Comparison of ENCODE assay signal across 19 cellular contexts in the genomic region with DNA sequence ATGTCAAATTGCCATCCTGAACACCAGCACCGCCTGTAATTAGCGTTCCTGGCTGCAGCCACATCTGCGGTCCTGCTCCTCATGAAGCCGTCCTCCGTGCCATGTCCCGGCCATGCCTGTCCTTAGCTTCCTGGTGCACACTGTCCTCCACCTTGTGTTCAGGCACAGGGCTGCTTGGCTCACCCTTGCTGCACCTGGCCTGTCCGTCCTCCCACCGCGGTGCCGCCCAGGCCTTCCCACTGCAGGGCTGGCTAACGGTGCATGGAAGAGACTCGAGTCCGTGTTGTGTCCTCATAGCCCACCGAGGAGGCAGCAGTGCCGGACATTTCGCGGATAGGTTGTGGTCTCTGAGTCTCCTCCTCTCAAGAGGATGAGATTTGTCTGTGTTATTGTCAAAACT. TPM values are rescaled to one million over a fixed set of nuclear protein-coding genes. Genes with fewer than 3 reads are reported as not detected.
DNase-seq lines count a peak whose midpoint lies in the region; ATAC-seq and TF ChIP-seq lines count a peak whose summit lies in the region.
"Had no signal": no experiment of that assay in that cellular context is flagged by ENCODE, and none has a peak within 500 bp of the region (broad histone marks: within the 10 kb centered on the region; RNA-seq: fewer than 3 reads in every experiment).

No MANE protein-coding gene starts in this region.

- H3K56ac ChIP-seq in H9 (ENCODE audit: insufficient read length, low read depth, low read length): no peak overlapping the region

- no CpG with 5 or more reads among the region's 17 CpGs for WGBS in H9 (ENCODE audit: extremely low coverage, insufficient read length, low lambda C conversion rate)

- no peak for TF ChIP-seq CTCF in H9 (conservative IDR thresholded peaks at IDR 0.05)
- no peak for TF ChIP-seq CTCF in progenitor cell of endocrine pancreas (IDR thresholded peaks at IDR 0.05; ENCODE audit: unreplicated experiment)

- H3K36me3 ChIP-seq in CD4-positive, CD25-positive, alpha-beta regulatory T cell (ENCODE audit: control insufficient read depth, insufficient read depth, low read length): peaks cover 12% of the 10 kb centered on the region

- H4K91ac ChIP-seq in H9 (ENCODE audit: insufficient read length, low read depth, low read length): no peak overlapping the region

- H2BK5ac ChIP-seq in H9 (ENCODE audit: insufficient read length, low read length): no peak overlapping the region

- no peak overlapping the region for H4K8ac ChIP-seq in H9 (replicated peaks; ENCODE audit: insufficient read length, low read depth, low read length)

- no peak for DNase-seq in CD4-positive, CD25-positive, alpha-beta regulatory T cell
- no peak for DNase-seq in H9
- DNase-seq in cerebellum (ENCODE audit: low spot score): peak; percentile 26
- no peak for DNase-seq in progenitor cell of endocrine pancreas (ENCODE audit: low spot score, unreplicated experiment)
- DNase-seq in NCI-H345 (lab: John Stamatoyannopoulos, UW): no peak
- DNase-seq: DND-41, GDM1, GM23248, Karpas-422, NCI-H1105 treated with DMSO at 0.1 percent for 48 hours, NCI-H187, NCI-H446, NCI-H69, OCI-M1, RPMI8226 had no signal

- no peaks in the 10 kb centered on the region for H3K27me3 ChIP-seq in CD4-positive, CD25-positive, alpha-beta regulatory T cell (ENCODE audit: control insufficient read depth, insufficient read depth, low read length)
- no peaks in the 10 kb centered on the region for H3K27me3 ChIP-seq in H9 (ENCODE audit: insufficient read depth, low read length)
- H3K27me3 ChIP-seq: SJSA1 had no signal

- peak overlapping the region; percentile 76 for H4K5ac ChIP-seq in H9 (ENCODE audit: insufficient read length, low read depth, low read length)

- no peak overlapping the region for H3K18ac ChIP-seq in H9 (ENCODE audit: insufficient read length, low read depth, low read length)

- peak overlapping the region in 2 of 3 donors; percentile 26 to 82 for H3K27ac Mint-ChIP-seq in CD4-positive, CD25-positive, alpha-beta regulatory T cell
- H3K27ac Mint-ChIP-seq in H9: no peak overlapping the region; a peak in 2 of 7 replicates
- H3K27ac Mint-ChIP-seq in progenitor cell of endocrine pancreas: peak overlapping the region; percentile 61

- H2BK120ac ChIP-seq in H9 (ENCODE audit: low read depth, low read length, poor library complexity, severe bottlenecking): no peak overlapping the region

- H3K79me1 ChIP-seq in H9 (ENCODE audit: insufficient read depth, low read depth, low read length, poor library complexity, severe bottlenecking): no peaks in the 10 kb centered on the region

- H3K27ac ChIP-seq in CD4-positive, CD25-positive, alpha-beta regulatory T cell (ENCODE audit: insufficient read depth, low read length, poor library complexity, severe bottlenecking): no peak overlapping the region
- H3K27ac ChIP-seq in H9 (ENCODE audit: insufficient read length, low read depth, low read length): no peak overlapping the region
- H3K27ac ChIP-seq: GM23248, SJSA1 had no signal

- H3K4me1 ChIP-seq in CD4-positive, CD25-positive, alpha-beta regulatory T cell (ENCODE audit: control insufficient read depth, insufficient read depth, low read length, poor library complexity, severe bottlenecking): peaks cover 4% of the 10 kb centered on the region
- H3K4me1 ChIP-seq in H9 (ENCODE audit: insufficient read depth, low read length): no peaks in the 10 kb centered on the region

- no peaks in the 10 kb centered on the region for H3K27me3 Mint-ChIP-seq in CD4-positive, CD25-positive, alpha-beta regulatory T cell
- H3K27me3 Mint-ChIP-seq in H9 (ENCODE audit: low read depth) (no peaks in the 10 kb centered on the region), progenitor cell of endocrine pancreas (no peaks in the 10 kb centered on the region)

- no peak overlapping the region for H3K4ac ChIP-seq in H9 (ENCODE audit: low read depth, low read length)

- H3K4me3 Mint-ChIP-seq in CD4-positive, CD25-positive, alpha-beta regulatory T cell: no peak overlapping the region
- H3K4me3 Mint-ChIP-seq in H9 (no peak overlapping the region), progenitor cell of endocrine pancreas (ENCODE audit: low read depth) (no peak overlapping the region)

- H3K9me3 Mint-ChIP-seq in CD4-positive, CD25-positive, alpha-beta regulatory T cell: no peaks in the 10 kb centered on the region
- H3K9me3 Mint-ChIP-seq in H9 (no peaks in the 10 kb centered on the region), progenitor cell of endocrine pancreas (ENCODE audit: low read depth) (no peaks in the 10 kb centered on the region)

- H3K36me3 Mint-ChIP-seq in CD4-positive, CD25-positive, alpha-beta regulatory T cell: peaks cover 3% of the 10 kb centered on the region
- peaks cover 8 to 29% (median 16%) of the 10 kb centered on the region in 3 experiments; a peak in 6 of 7 replicates for H3K36me3 Mint-ChIP-seq in H9 (ENCODE audit: insufficient read depth in 1 of 3, low read depth in 3 of 3)
- H3K36me3 Mint-ChIP-seq in progenitor cell of endocrine pancreas (ENCODE audit: insufficient read depth): peaks cover 11% of the 10 kb centered on the region

- no peak overlapping the region for H3K4me3 ChIP-seq in CD4-positive, CD25-positive, alpha-beta regulatory T cell (ENCODE audit: low read depth, low read length)
- H3K4me3 ChIP-seq: GM12878, GM23248, SJSA1 had no signal

- H3K4me1 Mint-ChIP-seq in CD4-positive, CD25-positive, alpha-beta regulatory T cell: peaks cover 4 to 13% (median 7%) of the 10 kb centered on the region in 4 donors
- peaks cover 4 to 9% of the 10 kb centered on the region in 2 experiments for H3K4me1 Mint-ChIP-seq in H9
- H3K4me1 Mint-ChIP-seq in progenitor cell of endocrine pancreas (ENCODE audit: low read depth): peaks cover 6% of the 10 kb centered on the region

- H3K23ac ChIP-seq in H9 (ENCODE audit: insufficient read length, low read depth, low read length): no peak overlapping the region

- H3K9me3 ChIP-seq in CD4-positive, CD25-positive, alpha-beta regulatory T cell (ENCODE audit: control insufficient read depth in 2 of 2, low read length in 2 of 2): no peaks in the 10 kb centered on the region
- no peaks in the 10 kb centered on the region for H3K9me3 ChIP-seq in H9 (ENCODE audit: control insufficient read depth, low read depth, low read length)
- H3K9me3 ChIP-seq: SJSA1 had no signal

- no peak overlapping the region for H2BK12ac ChIP-seq in H9 (ENCODE audit: insufficient read length, low read depth, low read length)

- no peak overlapping the region for H2AFZ ChIP-seq in H9 (ENCODE audit: low read length)
- H2AFZ ChIP-seq: GM23248 had no signal

- no peak for ATAC-seq in CD4-positive, CD25-positive, alpha-beta regulatory T cell (ENCODE audit: low read depth in 2 of 2)
- no peak for ATAC-seq in HG02759 (IDR thresholded peaks at IDR 0.05; ENCODE audit: unreplicated experiment)
- ATAC-seq in HG02678 (IDR thresholded peaks at IDR 0.05; ENCODE audit: unreplicated experiment): no peak
- ATAC-seq: GM12878 had no signal

- no peak overlapping the region for H3K9ac ChIP-seq in H9 (ENCODE audit: extremely low read depth, insufficient read length, low read length)
- H3K9ac ChIP-seq: GM23248 had no signal

- no peak overlapping the region for H2BK20ac ChIP-seq in H9 (ENCODE audit: low read depth, low read length, poor library complexity, severe bottlenecking)

- H4K20me1 ChIP-seq in H9 (ENCODE audit: control insufficient read depth, insufficient read depth, insufficient read length): no peaks in the 10 kb centered on the region

- H3K4me2 ChIP-seq in H9 (ENCODE audit: insufficient read depth, insufficient read length, low read length): no peak overlapping the region

- H3K14ac ChIP-seq in H9 (ENCODE audit: insufficient read depth, low read length): no peak overlapping the region

- no peak overlapping the region for H3T11ph ChIP-seq in H9 (ENCODE audit: low read length)

- H2AK5ac ChIP-seq in H9 (ENCODE audit: insufficient read length, low read length): no peak overlapping the region

- no peak overlapping the region for H2BK15ac ChIP-seq in H9 (ENCODE audit: low read depth, low read length)

- H3K79me2 ChIP-seq in H9 (ENCODE audit: insufficient read depth, low read length): peaks cover 5% of the 10 kb centered on the region; the same call in 1 of the 2 replicates

- no peaks in the 10 kb centered on the region for H3K23me2 ChIP-seq in H9 (ENCODE audit: insufficient read length, low read depth, low read length, poor library complexity, severe bottlenecking)

RNA-seq across cellular contexts. Expression of a gene that starts 20.4 kb away (rescaled TPM):
- 2.4 TPM for total RNA-seq in CD4-positive, CD25-positive, alpha-beta regulatory T cell
- 1 to 10 TPM; 4.7 to 9.4 (median 7.7) TPM for polyA plus RNA-seq in CD4-positive, CD25-positive, alpha-beta regulatory T cell
- total RNA-seq in H9 (2021) (21.3 and 22.0 TPM in 2 replicates), cerebellum (11.2 TPM), progenitor cell of endocrine pancreas (18.7 and 19.2 TPM in 2 replicates)

Comparison
In these comparisons a context has a peak if more than half of its experiments do, and no peak if none do; other contexts are left out.
1. H3K27ac Mint-ChIP-seq: peak in CD4-positive, CD25-positive, alpha-beta regulatory T cell (2 of 3) and progenitor cell of endocrine pancreas (single experiment); none in H9 (0 of 3).